ENCODE assay signal across 8 cellular contexts in genomic region chr6:127464881-127465459, GRCh38. TPM values are rescaled to one million over a fixed set of nuclear protein-coding genes. Genes with fewer than 3 reads are reported as not detected.
DNase-seq lines count a peak whose midpoint lies in the region; TF ChIP-seq lines count a peak whose summit lies in the region.
"Had no signal": no experiment of that assay in that cellular context is flagged by ENCODE, and none has a peak within 500 bp of the region (broad histone marks: within the 10 kb centered on the region; RNA-seq: fewer than 3 reads in every experiment).

No MANE protein-coding gene starts in this region.

- no peak overlapping the region for H3K9ac ChIP-seq in smooth muscle cell (ENCODE audit: low read depth)

- no peaks in the 10 kb centered on the region for H3K9me3 ChIP-seq in HAP-1
- no peaks in the 10 kb centered on the region for H3K9me3 ChIP-seq in MG63
- no peaks in the 10 kb centered on the region for H3K9me3 ChIP-seq in ascending aorta
- no peaks in the 10 kb centered on the region for H3K9me3 ChIP-seq in smooth muscle cell (replicated peaks; ENCODE audit: low read depth)
- H3K9me3 ChIP-seq: neutrophil had no signal

- peak overlapping the region; percentile 26 for H3K4me2 ChIP-seq in smooth muscle cell

- no peak overlapping the region for H2AFZ ChIP-seq in smooth muscle cell (ENCODE audit: low read depth)

- no peaks in the 10 kb centered on the region for H3K79me2 ChIP-seq in smooth muscle cell (ENCODE audit: low read depth)

- H3K36me3 ChIP-seq in HAP-1 (replicated peaks) (no peaks in the 10 kb centered on the region), MG63 (no peaks in the 10 kb centered on the region), ascending aorta (no peaks in the 10 kb centered on the region), smooth muscle cell (ENCODE audit: low read depth) (no peaks in the 10 kb centered on the region)
- H3K36me3 ChIP-seq: neutrophil had no signal

- peak; percentile 76 to 88 for DNase-seq in HAP-1 (ENCODE audit: low spot score in 2 of 2)
- peak; percentile 74 for DNase-seq in MG63
- DNase-seq in T-helper 2 cell, result peak; percentile 8 to 64 (median 40)
- peak in 1 of 2 donors; percentile 75 for DNase-seq in ascending aorta (ENCODE audit: low spot score in 2 of 2)
- DNase-seq in iPS DF 4.7 (ENCODE audit: extremely low read depth, low spot score), result peak; percentile 53
- no peak for DNase-seq in smooth muscle cell (lab: John Stamatoyannopoulos, UW; ENCODE audit: unreplicated experiment)

- 34% methylated on average over 3 of the region's 3 CpGs for WGBS in smooth muscle cell (ENCODE audit: low lambda C conversion rate)

- in situ Hi-C loops in HAP-1 (cut with MboI; ENCODE audit: low sequenced_read_pairs), result loop anchor here (5.0 kb wide), 1 partner anchor 72 kb away; no protein-coding TSS in a partner anchor

- intact Hi-C loops in ascending aorta (cut with DNase I), result loop anchor here (2.0 to 10.0 kb wide), 4 partner anchors 44 to 160 kb away; no protein-coding TSS in a partner anchor

- H3K4me3 ChIP-seq in HAP-1 (no peak overlapping the region), MG63 (no peak overlapping the region), ascending aorta (no peak overlapping the region), smooth muscle cell (no peak overlapping the region)

- H3K4me1 ChIP-seq in HAP-1, result no peaks in the 10 kb centered on the region
- peaks cover 0 to 9% of the 10 kb centered on the region in 2 donors for H3K4me1 ChIP-seq in ascending aorta
- no peaks in the 10 kb centered on the region for H3K4me1 ChIP-seq in smooth muscle cell (ENCODE audit: low read depth)

- no peaks in the 10 kb centered on the region for H4K20me1 ChIP-seq in smooth muscle cell (ENCODE audit: low read depth)

- TF ChIP-seq CTCF in GM12874 (IDR thresholded peaks at IDR 0.05; ENCODE audit: insufficient read depth, low read depth, low read length) (peak; percentile 78), ascending aorta (IDR thresholded peaks at IDR 0.05) (peak; percentile 56 to 76 (median 63)), smooth muscle cell (IDR thresholded peaks at IDR 0.05; ENCODE audit: borderline replicate concordance, insufficient read depth, poor library complexity, severe bottlenecking) (peak; percentile 82)

- H3F3A ChIP-seq in smooth muscle cell (ENCODE audit: low read depth), result peaks cover 3% of the 10 kb centered on the region

- H3K27me3 ChIP-seq in HAP-1 (ENCODE audit: low read depth) (no peaks in the 10 kb centered on the region), MG63 (no peaks in the 10 kb centered on the region), ascending aorta (no peaks in the 10 kb centered on the region), smooth muscle cell (ENCODE audit: low read depth) (no peaks in the 10 kb centered on the region)
- H3K27me3 ChIP-seq: neutrophil had no signal

- peak overlapping the region; percentile 59 to 63 for H3K27ac ChIP-seq in ascending aorta
- peak overlapping the region; percentile 64 for H3K27ac ChIP-seq in smooth muscle cell (ENCODE audit: low read depth)
- H3K27ac ChIP-seq: neutrophil had no signal

RNA-seq across cellular contexts. Expression of gene KIAA0408, which starts 5.8 kb away (rescaled TPM):
- not detected in 2 replicates for total RNA-seq in MG63 (2014; rRNA removed; shearing (Covaris generic); ENCODE audit: low replicate concordance)
- total RNA-seq in ascending aorta (not detected), smooth muscle cell (3.6 and 8.9 TPM in 2 replicates)
- polyA plus RNA-seq in smooth muscle cell, result 1.9 and 2.8 TPM in 2 replicates
